In the genomic region with DNA sequence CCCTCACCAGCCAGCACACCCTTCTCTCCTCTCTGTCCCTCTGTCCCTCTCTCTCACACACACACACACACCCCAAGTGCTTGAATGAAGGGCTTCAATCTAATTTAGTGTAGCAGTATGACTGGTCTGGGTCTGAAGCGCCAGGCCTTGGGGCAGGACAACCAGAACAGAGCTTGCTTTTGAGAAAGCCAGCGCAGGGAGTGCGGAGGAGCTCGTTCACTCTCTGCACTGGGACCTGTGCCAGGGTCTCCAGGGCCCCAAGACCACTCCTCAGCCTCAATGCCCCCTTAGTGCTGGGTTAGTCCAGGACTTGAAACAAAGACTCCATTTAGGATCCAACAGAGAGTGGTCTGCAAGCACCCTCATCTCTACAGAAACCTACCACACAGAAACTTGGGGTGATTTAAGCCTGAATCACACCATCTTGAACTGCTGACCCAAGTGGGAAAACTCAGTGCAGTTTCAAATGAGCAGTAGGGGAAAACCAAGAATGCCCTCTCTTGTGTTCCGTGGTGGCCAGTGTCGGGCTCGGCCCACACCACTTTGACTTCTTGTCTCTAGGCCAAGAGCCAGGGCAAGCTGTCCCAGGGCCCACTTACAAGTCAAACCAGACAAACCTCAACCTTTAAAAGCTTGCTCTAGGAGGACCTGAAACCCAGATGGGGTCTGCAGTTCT, we compare ENCODE assay signal across 16 cellular contexts.
DNase-seq lines count a peak whose midpoint lies in the region; ATAC-seq and TF ChIP-seq lines count a peak whose summit lies in the region.
"Had no signal": no experiment of that assay in that cellular context is flagged by ENCODE, and none has a peak within 500 bp of the region (broad histone marks: within the 10 kb centered on the region; RNA-seq: fewer than 3 reads in every experiment).

No MANE protein-coding gene starts in this region.

- no peak for TF ChIP-seq POLR2A in esophagus muscularis mucosa (IDR thresholded peaks at IDR 0.05; ENCODE audit: low read depth)

- intact Hi-C loops in esophagus muscularis mucosa (cut with DNase I) (no loop called here), sciatic nerve (cut with DNase I) (no loop called here)

- no peaks in the 10 kb centered on the region for H3K27me3 ChIP-seq in KMS-11 (ENCODE audit: insufficient read depth, low read depth)
- H3K27me3 ChIP-seq in esophagus muscularis mucosa, result no peaks in the 10 kb centered on the region
- H3K27me3 ChIP-seq: ovary had no signal

- no peaks in the 10 kb centered on the region for H3K9me3 ChIP-seq in esophagus muscularis mucosa
- H3K9me3 ChIP-seq: ovary had no signal

- TF ChIP-seq CTCF in AG10803 (conservative IDR thresholded peaks at IDR 0.05; ENCODE audit: low read length), result no peak
- TF ChIP-seq CTCF in KMS-11 (conservative IDR thresholded peaks at IDR 0.05; ENCODE audit: low read depth, low read length), result no peak
- TF ChIP-seq CTCF in esophagus muscularis mucosa (IDR thresholded peaks at IDR 0.05), result no peak

- peak; percentile 21 for DNase-seq in AG10803 (ENCODE audit: low read depth)
- no peak for DNase-seq in esophagus muscularis mucosa (ENCODE audit: extremely low spot score)
- peak; percentile 76 for DNase-seq in sciatic nerve (ENCODE audit: low spot score)
- DNase-seq in SIG-M5 treated with dmso at 0.1 percent for 504 hours (lab: John Stamatoyannopoulos, UW; ENCODE audit: unreplicated experiment), result no peak
- no peak for DNase-seq in LoVo (ENCODE audit: low spot score)
- DNase-seq in DMS79 treated with DMSO at 0.1 percent for 48 hours (lab: John Stamatoyannopoulos, UW), result no peak
- DNase-seq in NCI-H1436 treated with DMSO at 0.1 percent for 48 hours (lab: John Stamatoyannopoulos, UW), result no peak
- DNase-seq: activated CD4-positive, alpha-beta T cell treated with anti-CD3 and anti-CD28 coated beads for 1 hour; activated effector memory CD4-positive, alpha-beta T cell treated with Interleukin-2 at 50 U/mL for 16 hours; AML-193; glutamatergic neuron; NCI-H187; NCI-H82; ovary; stimulated activated CD4-positive, alpha-beta T cell treated with anti-CD3 and anti-CD28 coated beads, Interleukin-4, amount 100 ng/mL, for 4 hours had no signal

- H3K27ac ChIP-seq in KMS-11 (peak overlapping the region; percentile 62), esophagus muscularis mucosa (replicated peaks in 1 of 4) (peak overlapping the region; percentile 28 to 66 (median 60))
- H3K27ac ChIP-seq: ovary had no signal

- H3K4me3 ChIP-seq in AG10803 (ENCODE audit: low read length), result no peak overlapping the region
- no peak overlapping the region for H3K4me3 ChIP-seq in KMS-11 (IDR thresholded peaks at IDR 0.05; ENCODE audit: insufficient read depth, low read depth, low read length)
- no peak overlapping the region for H3K4me3 ChIP-seq in esophagus muscularis mucosa
- H3K4me3 ChIP-seq: ovary had no signal

- H3K4me1 ChIP-seq in KMS-11 (ENCODE audit: low read depth, poor library complexity, severe bottlenecking) (peaks cover 44% of the 10 kb centered on the region), esophagus muscularis mucosa (peaks cover 37 to 85% (median 65%) of the 10 kb centered on the region in 4 donors)

- H3K36me3 ChIP-seq in KMS-11 (ENCODE audit: insufficient read depth) (no peaks in the 10 kb centered on the region), esophagus muscularis mucosa (peaks cover 0 to 2% (median 0%) of the 10 kb centered on the region in 4 donors)
- H3K36me3 ChIP-seq: ovary had no signal

- WGBS in esophagus muscularis mucosa, result 88% methylated on average over 7 of the region's 7 CpGs

- no peak for TF ChIP-seq EP300 in esophagus muscularis mucosa (IDR thresholded peaks at IDR 0.05)

- peak overlapping the region; percentile 68 for H3K4me2 ChIP-seq in KMS-11

- H2AFZ ChIP-seq in KMS-11 (ENCODE audit: low read depth), result peak overlapping the region; percentile 17; the same call in 1 of the 2 replicates

- no peaks in the 10 kb centered on the region for H3K79me2 ChIP-seq in KMS-11 (ENCODE audit: insufficient read depth, low read depth)

- peak; percentile 38 for ATAC-seq in sciatic nerve

- no peaks in the 10 kb centered on the region for H4K20me1 ChIP-seq in KMS-11 (ENCODE audit: insufficient read depth)

- H3K9ac ChIP-seq in KMS-11, result peak overlapping the region; percentile 20; the same call in 1 of the 2 replicates

Comparison
In these comparisons a context has a peak if more than half of its experiments do, and no peak if none do; other contexts are left out.
1. DNase-seq: peak in AG10803 (single experiment) and sciatic nerve (single experiment); none in esophagus muscularis mucosa (single experiment), SIG-M5 treated with dmso at 0.1 percent for 504 hours (single experiment), LoVo (single experiment), DMS79 treated with DMSO at 0.1 percent for 48 hours (single experiment) and NCI-H1436 treated with DMSO at 0.1 percent for 48 hours (single experiment).